8 cellular contexts compared by ENCODE assay signal in the genomic region with DNA sequence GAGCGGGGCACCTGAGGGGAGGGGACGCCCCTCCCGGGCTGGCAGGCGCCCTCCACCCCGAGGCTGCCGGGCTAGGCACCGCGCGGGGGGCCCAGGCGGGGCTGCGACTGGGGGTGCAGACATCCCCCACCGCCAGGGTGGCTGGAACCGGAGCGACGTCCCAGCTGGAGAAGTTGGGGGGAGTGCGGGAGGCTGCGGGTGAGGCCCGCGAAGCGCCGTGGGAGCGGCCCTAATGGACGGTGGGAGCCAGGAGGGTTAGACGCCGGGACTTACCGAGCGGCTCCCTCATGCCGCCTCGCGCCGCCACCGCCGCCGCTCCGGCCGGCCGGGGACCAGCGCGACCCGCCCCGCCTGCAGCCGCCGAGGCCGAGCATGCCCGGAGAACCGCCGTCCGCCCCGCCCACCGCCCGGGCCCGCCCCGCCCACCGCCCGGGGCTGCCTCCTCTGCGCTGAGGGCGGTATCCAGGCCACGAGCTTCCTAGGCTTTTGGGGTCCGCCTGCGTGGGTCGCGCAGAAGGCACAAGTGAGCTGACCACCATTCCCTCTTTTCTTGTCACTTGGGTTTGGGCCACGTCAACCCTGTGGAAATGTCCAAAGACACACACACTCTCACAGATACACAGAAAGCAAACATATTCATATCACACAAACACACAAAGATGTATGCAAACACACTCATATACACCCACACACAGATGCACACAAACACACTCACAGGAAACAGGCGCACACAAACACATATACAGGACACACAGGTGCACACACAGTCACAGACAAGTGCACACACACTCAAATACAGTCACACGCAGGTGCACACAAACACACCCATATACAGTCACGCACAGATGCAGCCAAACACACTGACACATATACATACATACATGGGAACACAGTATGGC. TPM values are rescaled to one million over a fixed set of nuclear protein-coding genes. Genes with fewer than 3 reads are reported as not detected.
DNase-seq lines count a peak whose midpoint lies in the region; ATAC-seq and TF ChIP-seq lines count a peak whose summit lies in the region.

A gene with protein sequence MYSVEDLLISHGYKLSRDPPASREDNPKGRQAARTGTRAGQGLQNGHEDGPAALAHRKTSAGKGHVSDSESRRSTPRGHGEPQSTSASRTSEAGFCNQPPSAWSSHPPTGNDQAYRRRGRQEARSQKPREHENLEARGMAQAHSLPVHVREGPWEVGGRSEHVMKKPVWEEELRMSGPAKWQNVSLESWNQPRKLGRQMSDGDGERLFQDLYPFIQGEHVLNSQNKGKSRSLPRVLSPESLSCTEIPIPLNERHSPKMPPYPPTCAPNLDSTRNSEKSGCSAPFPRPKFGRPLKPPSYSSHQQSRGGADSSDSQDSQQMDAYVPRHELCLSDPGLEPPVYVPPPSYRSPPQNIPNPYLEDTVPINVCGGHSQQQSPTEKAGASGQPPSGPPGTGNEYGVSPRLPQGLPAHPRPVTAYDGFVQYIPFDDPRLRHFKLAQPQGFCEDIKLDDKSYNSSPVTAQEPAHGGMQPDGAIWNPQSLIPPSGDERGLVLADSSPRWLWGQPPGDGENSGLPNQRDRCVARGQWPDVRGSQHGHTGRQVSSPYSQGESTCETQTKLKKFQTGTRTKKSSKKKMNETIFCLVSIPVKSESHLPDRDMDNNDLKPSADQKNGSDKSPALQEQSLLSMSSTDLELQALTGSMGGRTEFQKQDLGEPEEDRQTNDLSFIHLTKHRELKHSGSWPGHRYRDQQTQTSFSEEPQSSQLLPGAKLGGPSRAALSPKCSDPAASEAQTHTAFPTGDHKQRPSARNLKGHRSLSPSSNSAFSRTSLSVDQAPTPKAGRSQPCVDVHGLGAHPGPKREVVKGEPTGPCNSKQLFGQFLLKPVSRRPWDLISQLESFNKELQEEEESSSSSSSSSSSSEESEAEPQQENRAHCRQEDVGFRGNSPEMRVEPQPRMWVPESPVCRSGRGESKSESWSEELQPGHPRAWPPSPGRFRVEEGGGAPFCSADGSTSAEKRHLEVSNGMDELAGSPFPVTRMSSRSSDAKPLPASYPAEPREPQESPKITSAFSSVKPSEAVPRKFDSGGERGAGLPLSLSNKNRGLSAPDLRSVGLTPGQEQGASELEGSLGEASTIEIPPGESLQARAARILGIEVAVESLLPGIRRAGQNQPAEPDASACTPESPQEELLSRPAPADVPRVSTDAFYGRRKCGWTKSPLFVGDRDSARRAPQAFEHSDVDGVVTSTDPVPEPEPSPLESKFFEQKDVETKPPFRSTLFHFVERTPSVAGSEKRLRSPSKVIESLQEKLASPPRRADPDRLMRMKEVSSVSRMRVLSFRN (N-terminal part only) (minus strand): TSS at position 378 of the 899 bp plus-strand sequence. CDS start 11,774 bp downstream, outside the sequence.

- no peak within 1 kb of the TSS for H3K9ac ChIP-seq in neural progenitor cell

- H3K27me3 ChIP-seq in CD4-positive, alpha-beta memory T cell (ENCODE audit: insufficient read depth, low read length), result peaks cover 26% of the 10 kb centered on the region
- H3K27me3 ChIP-seq in neural progenitor cell, result peaks cover 32% of the 10 kb centered on the region
- peaks cover 32% of the 10 kb centered on the region for H3K27me3 ChIP-seq in thymus (ENCODE audit: control insufficient read depth, insufficient read depth)

- WGBS in thymus, result 5% methylated on average over 66 of the region's 66 CpGs

- CTCF ChIA-PET in CD4-positive, alpha-beta memory T cell (lab: Charles Lee; ENCODE audit: partially characterized antibody), result no interaction called here

- peak within 1 kb of the TSS; percentile 96 for H2AFZ ChIP-seq in neural progenitor cell (replicated peaks)

- peak within 1 kb of the TSS; percentile 83 for H3K4me2 ChIP-seq in neural progenitor cell

- H3K27ac ChIP-seq in CD4-positive, alpha-beta memory T cell (ENCODE audit: low read depth, low read length), result no peak within 1 kb of the TSS
- H3K27ac ChIP-seq in neural progenitor cell (no peak within 1 kb of the TSS), thymus (ENCODE audit: low read depth) (peak within 1 kb of the TSS; percentile 53)

- intact Hi-C loops in CD4-positive, alpha-beta memory T cell (cut with micrococcal nuclease), result no loop called here

- no peaks in the 10 kb centered on the region for H3K9me3 ChIP-seq in CD4-positive, alpha-beta memory T cell (ENCODE audit: control insufficient read depth in 1 of 2, low read length in 2 of 2)
- no peaks in the 10 kb centered on the region for H3K9me3 ChIP-seq in neural progenitor cell (ENCODE audit: low read depth)
- no peaks in the 10 kb centered on the region for H3K9me3 ChIP-seq in thymus (ENCODE audit: control insufficient read depth)

- H3K27ac Mint-ChIP-seq in CD4-positive, alpha-beta memory T cell, result no peak within 1 kb of the TSS
- peak within 1 kb of the TSS; percentile 39 for H3K27ac Mint-ChIP-seq in neural progenitor cell

- H3K79me2 ChIP-seq in neural progenitor cell (ENCODE audit: low read depth), result no peaks in the 10 kb centered on the region

- peaks cover 7% of the 10 kb centered on the region for H4K20me1 ChIP-seq in neural progenitor cell (ENCODE audit: low read depth)

- H3K9me3 Mint-ChIP-seq in CD4-positive, alpha-beta memory T cell, result peaks cover 0 to 3% (median 0%) of the 10 kb centered on the region in 8 donors
- no peaks in the 10 kb centered on the region for H3K9me3 Mint-ChIP-seq in neural progenitor cell

- peak in 2 of 5 donors; percentile 14 to 40 for DNase-seq in CD4-positive, alpha-beta memory T cell
- DNase-seq in HCEC 1CT (peak; percentile 42), RPMI8226 (peak; percentile 10), glomerular endothelial cell (ENCODE audit: extremely low read depth, low read depth, low spot score) (no peak), neural progenitor cell (ENCODE audit: low spot score) (peak; percentile 90)
- DNase-seq in activated naive CD4-positive, alpha-beta T cell treated with anti-CD3 and anti-CD28 coated beads, Interleukin-2, amount 50 U/mL, for 16 hours, result peak; percentile 60

- no peak for ATAC-seq in GM19395 (IDR thresholded peaks at IDR 0.05; ENCODE audit: unreplicated experiment)

- H3K4me3 ChIP-seq in CD4-positive, alpha-beta memory T cell (ENCODE audit: low read length in 2 of 2), result no peak within 1 kb of the TSS
- peak within 1 kb of the TSS; percentile 65 for H3K4me3 ChIP-seq in neural progenitor cell
- H3K4me3 ChIP-seq in thymus (ENCODE audit: low read length), result peak within 1 kb of the TSS; percentile 52

- H3K4me3 Mint-ChIP-seq in CD4-positive, alpha-beta memory T cell, result peak within 1 kb of the TSS; percentile 71 to 83 (median 75)
- peak within 1 kb of the TSS; percentile 87 for H3K4me3 Mint-ChIP-seq in neural progenitor cell

- POLR2A ChIA-PET in CD4-positive, alpha-beta memory T cell (lab: Charles Lee; ENCODE audit: partially characterized antibody), result no interaction called here

- no peak for TF ChIP-seq CTCF in neural progenitor cell (IDR thresholded peaks at IDR 0.05)

- H3K4me1 ChIP-seq in CD4-positive, alpha-beta memory T cell (ENCODE audit: insufficient read depth, low read length), result no peaks in the 10 kb centered on the region
- H3K4me1 ChIP-seq in neural progenitor cell (peaks cover 37% of the 10 kb centered on the region), thymus (ENCODE audit: control insufficient read depth, insufficient read depth, low read length) (peaks cover 2% of the 10 kb centered on the region)

- H3F3A ChIP-seq in neural progenitor cell (ENCODE audit: low read depth), result peaks cover 35% of the 10 kb centered on the region

- peaks cover 46 to 65% of the 10 kb centered on the region in 2 donors for H3K27me3 Mint-ChIP-seq in CD4-positive, alpha-beta memory T cell
- peaks cover 7% of the 10 kb centered on the region for H3K27me3 Mint-ChIP-seq in neural progenitor cell (ENCODE audit: insufficient read depth, low read depth)

- H3K36me3 Mint-ChIP-seq in CD4-positive, alpha-beta memory T cell, result no peaks in the 10 kb centered on the region
- H3K36me3 Mint-ChIP-seq in neural progenitor cell, result no peaks in the 10 kb centered on the region

- H3K4me1 Mint-ChIP-seq in CD4-positive, alpha-beta memory T cell, result peaks cover 5 to 15% (median 8%) of the 10 kb centered on the region in 4 donors
- H3K4me1 Mint-ChIP-seq in neural progenitor cell, result peaks cover 29% of the 10 kb centered on the region

- no peaks in the 10 kb centered on the region for H3K36me3 ChIP-seq in CD4-positive, alpha-beta memory T cell (ENCODE audit: insufficient read depth, low read length)
- no peaks in the 10 kb centered on the region for H3K36me3 ChIP-seq in neural progenitor cell
- no peaks in the 10 kb centered on the region for H3K36me3 ChIP-seq in thymus (ENCODE audit: control insufficient read depth, insufficient read depth)

RNA-seq across cellular contexts. Expression of the gene that starts here (rescaled TPM):
- not detected for total RNA-seq in CD4-positive, alpha-beta memory T cell
- polyA plus RNA-seq in CD4-positive, alpha-beta memory T cell, result not detected
- total RNA-seq in glomerular endothelial cell, result 57.5 and 107 TPM in 2 replicates
- total RNA-seq in neural progenitor cell (ENCODE audit: low replicate concordance), result 1.3 and 1.9 TPM in 2 replicates
- polyA plus RNA-seq in thymus, result 5.9 TPM

Comparison
In these comparisons a context has a peak if more than half of its experiments do, and no peak if none do; other contexts are left out.
1. RNA of the gene that starts here (total RNA-seq): 57.5 to 107 TPM in glomerular endothelial cell; 1.3 to 1.9 TPM in neural progenitor cell and not detected in CD4-positive, alpha-beta memory T cell; every median in the first group is over 10 times any median in the second.
2. H3K4me3 ChIP-seq: peak in neural progenitor cell (single experiment) and thymus (single experiment); none in CD4-positive, alpha-beta memory T cell (0 of 2).